Comparison of ENCODE assay signal across 20 cellular contexts in genomic region chr15:74368121-74368520, GRCh38. TPM values are rescaled to one million over a fixed set of nuclear protein-coding genes. Genes with fewer than 3 reads are reported as not detected.
DNase-seq lines count a peak whose midpoint lies in the region; FAIRE-seq and TF ChIP-seq lines count a peak whose summit lies in the region.
"Had no signal": no experiment of that assay in that cellular context is flagged by ENCODE, and none has a peak within 500 bp of the region (broad histone marks: within the 10 kb centered on the region; RNA-seq: fewer than 3 reads in every experiment).

No MANE protein-coding gene starts in this region.

- no peak overlapping the region for H3K4ac ChIP-seq in neuronal stem cell (ENCODE audit: low read length)

- no peak overlapping the region for H2BK120ac ChIP-seq in neuronal stem cell (ENCODE audit: low read depth, low read length)

- H4K91ac ChIP-seq in neuronal stem cell (ENCODE audit: low read depth, low read length, poor library complexity): no peak overlapping the region

- no peak overlapping the region for H2AK5ac ChIP-seq in neuronal stem cell (ENCODE audit: low read depth, low read length)

- no peak overlapping the region for H3K18ac ChIP-seq in neuronal stem cell (ENCODE audit: low read length)

- DNase-seq in GM10248 (ENCODE audit: extremely low spot score): peak; percentile 4
- peak in 3 of 7 donors; percentile 49 to 70 (median 53) for DNase-seq in adrenal gland
- no peak for DNase-seq in neuronal stem cell (ENCODE audit: low spot score)
- peak; percentile 20 for DNase-seq in sigmoid colon
- no peak for DNase-seq in effector CD4-positive, alpha-beta T cell
- DNase-seq in D721Med (ENCODE audit: insufficient read length, low spot score): no peak
- DNase-seq in NCI-H82 (lab: John Stamatoyannopoulos, UW): no peak
- DNase-seq: ACHN, BE2C, C1 segment of cervical spinal cord, Caco-2, DMS153, DMS79, GDM1, GOT3, H9 had no signal

- H3K4me3 ChIP-seq in adrenal gland: peak overlapping the region in 1 of 4 donors; percentile 56
- no peak overlapping the region for H3K4me3 ChIP-seq in neuronal stem cell (ENCODE audit: low read length in 2 of 2)
- no peak overlapping the region for H3K4me3 ChIP-seq in sigmoid colon

- H3K14ac ChIP-seq in neuronal stem cell (ENCODE audit: low read length): no peak overlapping the region

- TF ChIP-seq CTCF in GM10248 (IDR thresholded peaks at IDR 0.05; ENCODE audit: control extremely low read depth, extremely low read depth, low read depth, missing control alignments): no peak
- no peak for TF ChIP-seq CTCF in adrenal gland (IDR thresholded peaks at IDR 0.05)
- no peak for TF ChIP-seq CTCF in sigmoid colon (IDR thresholded peaks at IDR 0.05)
- no peak for TF ChIP-seq CTCF in D721Med (IDR thresholded peaks at IDR 0.05; ENCODE audit: insufficient read depth, missing control alignments)

- H3K79me1 ChIP-seq in neuronal stem cell (ENCODE audit: low read depth, low read length): no peaks in the 10 kb centered on the region

- no peak overlapping the region for H3K9ac ChIP-seq in neuronal stem cell (ENCODE audit: low read depth, low read length, poor library complexity)

- H2BK15ac ChIP-seq in neuronal stem cell (ENCODE audit: low read length): no peak overlapping the region

- H3K27ac ChIP-seq in adrenal gland (peak overlapping the region; percentile 60 to 95 (median 94)), neuronal stem cell (replicated peaks; ENCODE audit: low read length) (no peak overlapping the region), sigmoid colon (no peak overlapping the region)

- TF ChIP-seq EP300 in sigmoid colon (IDR thresholded peaks at IDR 0.05): no peak

- 47 to 63% (median 57%) methylated on average over 3 of the region's 3 CpGs for WGBS in adrenal gland, 4 donors
- WGBS in neuronal stem cell (ENCODE audit: extremely low coverage in 2 of 2, insufficient read length in 2 of 2, insufficient replicate concordance in 1 of 2), 2 donors: no CpG with 5 or more reads among the region's 3 CpGs
- 87 to 92% methylated on average over 3 of the region's 3 CpGs for WGBS in sigmoid colon, 2 donors

- TF ChIP-seq POLR2A in adrenal gland (IDR thresholded peaks at IDR 0.05): no peak
- TF ChIP-seq POLR2A in sigmoid colon (IDR thresholded peaks at IDR 0.05): no peak

- H3K23ac ChIP-seq in neuronal stem cell (ENCODE audit: low read depth, low read length, poor library complexity): no peak overlapping the region

- no peak overlapping the region for H2AFZ ChIP-seq in neuronal stem cell (ENCODE audit: low read length)

- H3K27me3 ChIP-seq in adrenal gland: no peaks in the 10 kb centered on the region
- H3K27me3 ChIP-seq in neuronal stem cell (ENCODE audit: control insufficient read depth in 3 of 3, insufficient read depth in 3 of 3, low read depth in 1 of 3, low read length in 3 of 3): peaks cover 0 to 93% (median 20%) of the 10 kb centered on the region in 3 experiments
- peaks cover 0 to 32% (median 23%) of the 10 kb centered on the region in 3 donors for H3K27me3 ChIP-seq in sigmoid colon
- H3K27me3 ChIP-seq: BE2C had no signal

- peak overlapping the region; percentile 27 for H2BK5ac ChIP-seq in neuronal stem cell (ENCODE audit: low read length)

- no peak overlapping the region for H3K4me2 ChIP-seq in neuronal stem cell (ENCODE audit: insufficient read depth, low read length, poor library complexity, severe bottlenecking)

- intact Hi-C loops in adrenal gland (cut with DNase I) (no loop called here), sigmoid colon (cut with DNase I) (no loop called here)

- no peak overlapping the region for H4K8ac ChIP-seq in neuronal stem cell (ENCODE audit: low read depth, low read length)

- POLR2A ChIA-PET in GM10248 (lab: Yijun Ruan, JAX): no interaction called here

- H3K36me3 ChIP-seq in adrenal gland (replicated peaks in 1 of 2): no peaks in the 10 kb centered on the region
- no peaks in the 10 kb centered on the region for H3K36me3 ChIP-seq in neuronal stem cell (replicated peaks in 1 of 2; ENCODE audit: control insufficient read depth in 2 of 2, insufficient read depth in 2 of 2, low read length in 2 of 2)
- no peaks in the 10 kb centered on the region for H3K36me3 ChIP-seq in sigmoid colon
- H3K36me3 ChIP-seq: BE2C had no signal

- CTCF ChIA-PET in GM10248 (lab: Yijun Ruan, JAX): interaction anchor here (1.0 to 22.3 kb wide), 4 partner anchors 8 to 401 kb away, joined by 3 to 827 read pairs (median 6); partner anchors contain the start of gene SEMA7A

- peaks cover 17 to 27% of the 10 kb centered on the region in 2 donors for H3K4me1 ChIP-seq in adrenal gland (replicated peaks in 1 of 2)
- H3K4me1 ChIP-seq in neuronal stem cell (ENCODE audit: control insufficient read depth in 2 of 2, insufficient read depth in 1 of 2, low read depth in 1 of 2, low read length in 2 of 2): peaks cover 0 to 7% of the 10 kb centered on the region in 2 donors
- peaks cover 0 to 12% (median 3%) of the 10 kb centered on the region in 4 donors for H3K4me1 ChIP-seq in sigmoid colon
- H3K4me1 ChIP-seq: Caco-2 had no signal

- no peaks in the 10 kb centered on the region for H3K9me3 ChIP-seq in adrenal gland (replicated peaks in 1 of 3)
- no peaks in the 10 kb centered on the region for H3K9me3 ChIP-seq in neuronal stem cell (replicated peaks in 1 of 2; ENCODE audit: control insufficient read depth in 2 of 2, insufficient read depth in 1 of 2, low read depth in 1 of 2, low read length in 2 of 2)
- H3K9me3 ChIP-seq in sigmoid colon: no peaks in the 10 kb centered on the region
- H3K9me3 ChIP-seq: BE2C, Caco-2 had no signal

- no peak for FAIRE-seq in D721Med (lab: Jason Lieb, UNC)
- FAIRE-seq: A204.1, HepG2 had no signal

- H2BK12ac ChIP-seq in neuronal stem cell (ENCODE audit: low read length): no peak overlapping the region

RNA-seq across cellular contexts. Expression of gene CYP11A1, which starts 0.7 kb away (rescaled TPM):
- total RNA-seq in adrenal gland: 1,000 to 10,000 TPM in 6 of 8 donors, 100 to 1,000 TPM in 2; 635 to 3,326 (median 1,366) TPM
- 1,000 to 10,000 TPM in 1 of 3 donors, 100 to 1,000 TPM in 2; 233 to 4,804 (median 738) TPM for polyA plus RNA-seq in adrenal gland
- 0.77 TPM for polyA plus RNA-seq in neuronal stem cell (2013, experiment 1 of 2)
- 0.80 TPM for polyA plus RNA-seq in neuronal stem cell (2013, experiment 2 of 2)
- total RNA-seq in sigmoid colon: 1 to 10 TPM in 1 of 4 donors, under 1 TPM in 2, not detected in 1; 0.36 to 1.7 (median 0.49) TPM
- polyA plus RNA-seq in sigmoid colon: 1 to 10 TPM in 1 of 3 donors, under 1 TPM in 1, not detected in 1; 0.22 to 1.2 TPM
- total RNA-seq: Caco-2; CD4-positive, alpha-beta T cell had no signal
- polyA plus RNA-seq: IgD-negative memory B cell had no signal

Comparison
In these comparisons a context has a peak if more than half of its experiments do, and no peak if none do; other contexts are left out.
1. DNase-seq: peak in GM10248 (single experiment) and sigmoid colon (single experiment); none in neuronal stem cell (single experiment), effector CD4-positive, alpha-beta T cell (single experiment), D721Med (single experiment) and NCI-H82 (single experiment).
2. H3K27ac ChIP-seq: peak in adrenal gland (5 of 5); none in neuronal stem cell (single experiment) and sigmoid colon (0 of 4).
3. RNA of gene CYP11A1, which starts 0.7 kb away (total RNA-seq): 635 to 3,326 TPM in adrenal gland; 0.36 to 1.7 TPM in sigmoid colon; every median in the first group is over 100 times any median in the second.